12 cellular contexts compared by ENCODE assay signal in genomic region chr4:156790866-156791265, GRCh38.
DNase-seq lines count a peak whose midpoint lies in the region; ATAC-seq, FAIRE-seq and TF ChIP-seq lines count a peak whose summit lies in the region.
"Had no signal": no experiment of that assay in that cellular context is flagged by ENCODE, and none has a peak within 500 bp of the region (broad histone marks: within the 10 kb centered on the region; RNA-seq: fewer than 3 reads in every experiment).

No MANE protein-coding gene starts in this region.

- H3K9me3 ChIP-seq in right atrium auricular region (no peaks in the 10 kb centered on the region), SJCRH30 (replicated peaks) (no peaks in the 10 kb centered on the region), transverse colon (no peaks in the 10 kb centered on the region), aorta (ENCODE audit: control insufficient read depth, low read length) (no peaks in the 10 kb centered on the region)
- H3K9me3 ChIP-seq: ascending aorta, upper lobe of right lung had no signal

- DNase-seq in Right ventricle myocardium inferior (ENCODE audit: missing footprints) = no peak
- DNase-seq in right atrium auricular region (ENCODE audit: low spot score) = no peak
- DNase-seq in SJCRH30 = peak; percentile 74 to 90
- DNase-seq in fibroblast of villous mesenchyme (ENCODE audit: low read depth) = peak; percentile 86
- DNase-seq in urothelium cell line (ENCODE audit: low spot score) = peak; percentile 47
- no peak for DNase-seq in transverse colon
- no peak for DNase-seq in progenitor cell of endocrine pancreas (ENCODE audit: low spot score, unreplicated experiment)
- no peak for DNase-seq in aorta
- DNase-seq: NK-92 treated with Interleukin-12 subunit alpha and Interleukin-12 subunit beta, amount 100 ng/mL, for 24 hours; upper lobe of right lung had no signal

- intact Hi-C loops in Right ventricle myocardium inferior (cut with DNase I) = no loop called here
- intact Hi-C loops in transverse colon (cut with DNase I; ENCODE audit: low total_unique reads) = no loop called here
- intact Hi-C loops in aorta (cut with DNase I) = no loop called here

- in situ Hi-C loops in transverse colon (cut with MboI; ENCODE audit: low pct_ligation_motif_present in 1 of 4, low pct_unique_long_range_greater_than_20kb in 1 of 4, low sequenced_read_pairs in 3 of 4) = no loop called here

- H3K9me3 Mint-ChIP-seq in progenitor cell of endocrine pancreas (ENCODE audit: low read depth) = no peaks in the 10 kb centered on the region
- H3K9me3 Mint-ChIP-seq: T-helper 1 cell treated with Interleukin-12 subunit alpha and Interleukin-12 subunit beta and Interleukin-4 antibody, amounts not matched to agents 30 μg/mL and 1 μg/mL, for 36 hours had no signal

- H3K4me3 Mint-ChIP-seq in progenitor cell of endocrine pancreas (ENCODE audit: low read depth) = no peak overlapping the region
- H3K4me3 Mint-ChIP-seq: T-helper 1 cell treated with Interleukin-12 subunit alpha and Interleukin-12 subunit beta and Interleukin-4 antibody, amounts not matched to agents 30 μg/mL and 1 μg/mL, for 36 hours had no signal

- no peak overlapping the region for H3K4me3 ChIP-seq in right atrium auricular region
- no peak overlapping the region for H3K4me3 ChIP-seq in SJCRH30
- no peak overlapping the region for H3K4me3 ChIP-seq in fibroblast of villous mesenchyme (ENCODE audit: low read depth, low read length)
- no peak overlapping the region for H3K4me3 ChIP-seq in transverse colon
- no peak overlapping the region for H3K4me3 ChIP-seq in aorta (ENCODE audit: low read length in 2 of 2)
- H3K4me3 ChIP-seq: ascending aorta, upper lobe of right lung had no signal

- no peak for FAIRE-seq in urothelium cell line (lab: Jason Lieb, UNC)

- TF ChIP-seq CTCF in right atrium auricular region (IDR thresholded peaks at IDR 0.05) (no peak), fibroblast of villous mesenchyme (IDR thresholded peaks at IDR 0.05; ENCODE audit: insufficient read depth, low read depth, low read length) (no peak), transverse colon (IDR thresholded peaks at IDR 0.05) (no peak), progenitor cell of endocrine pancreas (IDR thresholded peaks at IDR 0.05; ENCODE audit: unreplicated experiment) (no peak)

- no peak for TF ChIP-seq POLR2A in transverse colon (IDR thresholded peaks at IDR 0.05)

- H3K27me3 Mint-ChIP-seq in progenitor cell of endocrine pancreas = no peaks in the 10 kb centered on the region

- peaks cover 2% of the 10 kb centered on the region for H3K36me3 Mint-ChIP-seq in progenitor cell of endocrine pancreas (ENCODE audit: insufficient read depth)

- 71 to 100% methylated on average over 1 of the region's 1 CpG for WGBS in transverse colon (ENCODE audit: low coverage in 1 of 2), 2 donors
- WGBS in aorta, 2 donors = 5 to 9% methylated on average over 1 of the region's 1 CpG

- no peak overlapping the region for H3K27ac Mint-ChIP-seq in progenitor cell of endocrine pancreas
- H3K27ac Mint-ChIP-seq: T-helper 1 cell treated with Interleukin-12 subunit alpha and Interleukin-12 subunit beta and Interleukin-4 antibody, amounts not matched to agents 30 μg/mL and 1 μg/mL, for 36 hours had no signal

- peak; percentile 56 for ATAC-seq in Right ventricle myocardium inferior
- ATAC-seq in aorta (ENCODE audit: low FRiP score) = no peak
- ATAC-seq: upper lobe of right lung had no signal

- H3K4me1 ChIP-seq in right atrium auricular region (peaks cover 0 to 24% of the 10 kb centered on the region in 2 donors), SJCRH30 (peaks cover 25% of the 10 kb centered on the region), transverse colon (peaks cover 0 to 4% (median 0%) of the 10 kb centered on the region in 4 donors), aorta (ENCODE audit: control insufficient read depth in 1 of 2, insufficient read depth in 2 of 2, low read length in 2 of 2) (peaks cover 0 to 4% of the 10 kb centered on the region in 2 donors)
- H3K4me1 ChIP-seq: upper lobe of right lung had no signal

- H3K27ac ChIP-seq in right atrium auricular region = no peak overlapping the region
- H3K27ac ChIP-seq in SJCRH30 = no peak overlapping the region; the same call in 1 of the 2 replicates
- H3K27ac ChIP-seq in transverse colon = no peak overlapping the region
- H3K27ac ChIP-seq in aorta (ENCODE audit: low read depth in 1 of 2, low read length in 2 of 2) = no peak overlapping the region
- H3K27ac ChIP-seq: ascending aorta, upper lobe of right lung had no signal

- H3K36me3 ChIP-seq in right atrium auricular region (no peaks in the 10 kb centered on the region), SJCRH30 (no peaks in the 10 kb centered on the region), transverse colon (no peaks in the 10 kb centered on the region), aorta (ENCODE audit: control insufficient read depth in 1 of 2, insufficient read depth in 2 of 2, low read length in 1 of 2) (no peaks in the 10 kb centered on the region)
- H3K36me3 ChIP-seq: ascending aorta, upper lobe of right lung had no signal

- peaks cover 15% of the 10 kb centered on the region for H3K4me1 Mint-ChIP-seq in progenitor cell of endocrine pancreas (ENCODE audit: low read depth)

- no peaks in the 10 kb centered on the region for H3K27me3 ChIP-seq in right atrium auricular region
- H3K27me3 ChIP-seq in SJCRH30 = no peaks in the 10 kb centered on the region
- no peaks in the 10 kb centered on the region for H3K27me3 ChIP-seq in transverse colon
- H3K27me3 ChIP-seq in aorta (ENCODE audit: control insufficient read depth in 1 of 2, insufficient read depth in 2 of 2, low read length in 1 of 2) = no peaks in the 10 kb centered on the region
- H3K27me3 ChIP-seq: ascending aorta, upper lobe of right lung had no signal

- TF ChIP-seq EP300 in transverse colon (IDR thresholded peaks at IDR 0.05; ENCODE audit: low read depth) = no peak

Comparison
In these comparisons a context has a peak if more than half of its experiments do, and no peak if none do; other contexts are left out.
1. DNase-seq: peak in SJCRH30 (2 of 2), fibroblast of villous mesenchyme (single experiment) and urothelium cell line (single experiment); none in Right ventricle myocardium inferior (single experiment), right atrium auricular region (single experiment), transverse colon (single experiment), progenitor cell of endocrine pancreas (single experiment) and aorta (0 of 2).